ENCODE assay signal across 9 cellular contexts in genomic region chr4:70544279-70544870, GRCh38. TPM values are rescaled to one million over a fixed set of nuclear protein-coding genes. Genes with fewer than 3 reads are reported as not detected.
DNase-seq lines count a peak whose midpoint lies in the region; ATAC-seq and TF ChIP-seq lines count a peak whose summit lies in the region.
"Had no signal": no experiment of that assay in that cellular context is flagged by ENCODE, and none has a peak within 500 bp of the region (broad histone marks: within the 10 kb centered on the region; RNA-seq: fewer than 3 reads in every experiment).

No MANE protein-coding gene starts in this region.

- no peaks in the 10 kb centered on the region for H3K27me3 ChIP-seq in Karpas-422 (ENCODE audit: low read length)
- H3K27me3 ChIP-seq in dorsolateral prefrontal cortex = peaks cover 0 to 6% (median 0%) of the 10 kb centered on the region in 45 donors

- no peaks in the 10 kb centered on the region for H3K79me2 ChIP-seq in Karpas-422 (ENCODE audit: low read length)

- ATAC-seq in GM18909 (IDR thresholded peaks at IDR 0.05; ENCODE audit: poor library complexity, unreplicated experiment) = peak; percentile 71

- H4K20me1 ChIP-seq in Karpas-422 (ENCODE audit: insufficient read depth, low read depth, low read length) = no peaks in the 10 kb centered on the region

- no peak overlapping the region for H2AFZ ChIP-seq in Karpas-422 (ENCODE audit: low read length)

- no peak overlapping the region for H3K4me3 ChIP-seq in Karpas-422 (ENCODE audit: low read length)
- no peak overlapping the region for H3K4me3 ChIP-seq in dorsolateral prefrontal cortex

- no peaks in the 10 kb centered on the region for H3K9me2 ChIP-seq in Karpas-422 (replicated peaks; ENCODE audit: insufficient read depth, low read length)

- TF ChIP-seq CTCF in dorsolateral prefrontal cortex (IDR thresholded peaks at IDR 0.05 in 54 of 56, conservative IDR thresholded peaks at IDR 0.05 in 2 of 56; ENCODE audit: low read depth in 1 of 56, partially characterized antibody in 56 of 56) = peak in 51 of 56 donors; percentile 9 to 55 (median 36)

- H3K9ac ChIP-seq in Karpas-422 (ENCODE audit: low read length) = no peak overlapping the region

- H3K27ac ChIP-seq in Karpas-422 (ENCODE audit: low read length) (no peak overlapping the region), dorsolateral prefrontal cortex (no peak overlapping the region)

- no peaks in the 10 kb centered on the region for H3K36me3 ChIP-seq in Karpas-422 (ENCODE audit: insufficient read depth, low read length)

- H3K4me2 ChIP-seq in Karpas-422 (ENCODE audit: low read depth, low read length, poor library complexity, severe bottlenecking) = no peak overlapping the region

- intact Hi-C loops in dorsolateral prefrontal cortex (cut with DNase I) = no loop called here

- no peaks in the 10 kb centered on the region for H3K4me1 ChIP-seq in Karpas-422 (ENCODE audit: low read length)

- H3K9me3 ChIP-seq in Karpas-422 (ENCODE audit: low read length) = no peaks in the 10 kb centered on the region

- DNase-seq in AG08396 (ENCODE audit: low spot score) (peak; percentile 10), Karpas-422 (peak; percentile 61), dorsolateral prefrontal cortex (no peak), cerebellum (ENCODE audit: low spot score) (no peak), T1000 (lab: John Stamatoyannopoulos, UW) (no peak), NOMO-1 treated with dmso at 0.1 percent for 144 hours (lab: John Stamatoyannopoulos, UW; ENCODE audit: unreplicated experiment) (no peak)
- no peak for DNase-seq in stimulated activated CD4-positive, alpha-beta T cell treated with anti-CD3 and anti-CD28 coated beads, Interleukin-1b, Interleukin-23, amount 100 ng/mL, for 48 hours

RNA-seq across cellular contexts. Expression of gene AMTN, which starts 26.0 kb away (rescaled TPM):
- not detected in 2 replicates for total RNA-seq in Karpas-422 (2014; rRNA removed; shearing (Covaris generic); ENCODE audit: low replicate concordance)
- total RNA-seq in dorsolateral prefrontal cortex (not detected), cerebellum (not detected)
- total RNA-seq: dermis microvascular lymphatic vessel endothelial cell had no signal

RNA-seq across cellular contexts. Expression of gene AMBN, which starts 47.7 kb away (rescaled TPM):
- not detected in 2 replicates for total RNA-seq in Karpas-422 (2014; rRNA removed; shearing (Covaris generic); ENCODE audit: low replicate concordance)
- total RNA-seq in dorsolateral prefrontal cortex = under 1 TPM in 2 of 120 experiments, not detected in 118; 0.30 to 0.44 TPM
- not detected for total RNA-seq in cerebellum
- total RNA-seq: dermis microvascular lymphatic vessel endothelial cell had no signal

Comparison
In these comparisons a context has a peak if more than half of its experiments do, and no peak if none do; other contexts are left out.
1. DNase-seq: peak in AG08396 (single experiment) and Karpas-422 (single experiment); none in dorsolateral prefrontal cortex (0 of 10), cerebellum (single experiment), T1000 (single experiment), stimulated activated CD4-positive, alpha-beta T cell treated with anti-CD3 and anti-CD28 coated beads, Interleukin-1b, Interleukin-23, amount 100 ng/mL, for 48 hours (single experiment) and NOMO-1 treated with dmso at 0.1 percent for 144 hours (single experiment).